In genomic region chr4:108830509-108831244, GRCh38 we compare ENCODE assay signal across 9 cellular contexts.
DNase-seq lines count a peak whose midpoint lies in the region; ATAC-seq and TF ChIP-seq lines count a peak whose summit lies in the region.
"Had no signal": no experiment of that assay in that cellular context is flagged by ENCODE, and none has a peak within 500 bp of the region (broad histone marks: within the 10 kb centered on the region; RNA-seq: fewer than 3 reads in every experiment).

No MANE protein-coding gene starts in this region.

- no peaks in the 10 kb centered on the region for H3F3A ChIP-seq in PC-9 (ENCODE audit: insufficient read depth, low read depth)

- H4K20me1 ChIP-seq in PC-9 (ENCODE audit: insufficient read depth), result no peaks in the 10 kb centered on the region

- no peak overlapping the region for H3K4me2 ChIP-seq in PC-9

- H2AFZ ChIP-seq in PC-9, result no peak overlapping the region

- H3K4me1 ChIP-seq in cardiac muscle cell (ENCODE audit: low read depth) (peaks cover 31% of the 10 kb centered on the region), PC-9 (replicated peaks; ENCODE audit: insufficient read depth) (no peaks in the 10 kb centered on the region)

- no peaks in the 10 kb centered on the region for H3K36me3 ChIP-seq in cardiac muscle cell
- H3K36me3 ChIP-seq in PC-9 (ENCODE audit: low read depth), result no peaks in the 10 kb centered on the region
- H3K36me3 ChIP-seq in MG63, result no peaks in the 10 kb centered on the region
- H3K36me3 ChIP-seq: tibial artery had no signal

- H3K27ac ChIP-seq in cardiac muscle cell, result peak overlapping the region; percentile 79
- H3K27ac ChIP-seq in PC-9, result no peak overlapping the region
- H3K27ac ChIP-seq: tibial artery had no signal

- ATAC-seq in GM21447 (IDR thresholded peaks at IDR 0.05; ENCODE audit: unreplicated experiment), result peak; percentile 59

- POLR2A ChIA-PET in PC-9 (lab: Charles Lee; ENCODE audit: unreplicated experiment), result no interaction called here

- H3K27me3 ChIP-seq in cardiac muscle cell, result no peaks in the 10 kb centered on the region
- no peaks in the 10 kb centered on the region for H3K27me3 ChIP-seq in PC-9 (ENCODE audit: insufficient read depth, low read depth)
- H3K27me3 ChIP-seq in MG63, result no peaks in the 10 kb centered on the region
- H3K27me3 ChIP-seq: tibial artery had no signal

- no TSS peak for BruUV-seq in PC-9 (replicated peaks; lab: Mats Ljungman, UMichigan)

- CTCF ChIA-PET in PC-9 (lab: Charles Lee), result no interaction called here

- no peaks in the 10 kb centered on the region for H3K9me2 ChIP-seq in PC-9 (ENCODE audit: insufficient read depth)

- intact Hi-C loops in PC-9 (cut with micrococcal nuclease; ENCODE audit: unreplicated experiment), result no loop called here

- H3K4me3 ChIP-seq in cardiac muscle cell, result no peak overlapping the region
- H3K4me3 ChIP-seq in PC-9, result no peak overlapping the region
- H3K4me3 ChIP-seq in MG63, result no peak overlapping the region
- H3K4me3 ChIP-seq: tibial artery had no signal

- H3K79me2 ChIP-seq in PC-9 (ENCODE audit: low read depth), result no peaks in the 10 kb centered on the region

- H3K9me3 ChIP-seq in cardiac muscle cell (ENCODE audit: low read depth) (no peaks in the 10 kb centered on the region), PC-9 (ENCODE audit: insufficient read depth, low read depth) (no peaks in the 10 kb centered on the region), MG63 (no peaks in the 10 kb centered on the region)
- H3K9me3 ChIP-seq: tibial artery had no signal

- DNase-seq in DMS153 treated with DMSO at 0.1 percent for 48 hours (lab: John Stamatoyannopoulos, UW; ENCODE audit: unreplicated experiment), result peak; percentile 81
- peak; percentile 64 for DNase-seq in NCI-H2107 treated with DMSO at 0.1 percent for 48 hours (lab: John Stamatoyannopoulos, UW; ENCODE audit: unreplicated experiment)
- DNase-seq in cardiac muscle cell (ENCODE audit: low read depth in 1 of 2, low spot score in 1 of 2), result peak; percentile 67 to 92
- DNase-seq in PC-9, result no peak
- DNase-seq in MG63, result no peak
- DNase-seq in T-helper 9 cell, result no peak
- no peak for DNase-seq in stimulated activated CD4-positive, alpha-beta T cell treated with anti-CD3 and anti-CD28 coated beads, Interleukin-4, amount 100 ng/mL, for 4 hours
- DNase-seq: tibial artery had no signal

- TF ChIP-seq CTCF in cardiac muscle cell (IDR thresholded peaks at IDR 0.05; ENCODE audit: low read depth, low read length), result no peak
- no peak for TF ChIP-seq CTCF in PC-9 (conservative IDR thresholded peaks at IDR 0.05)

Comparison
In these comparisons a context has a peak if more than half of its experiments do, and no peak if none do; other contexts are left out.
1. DNase-seq: peak in DMS153 treated with DMSO at 0.1 percent for 48 hours (single experiment), NCI-H2107 treated with DMSO at 0.1 percent for 48 hours (single experiment) and cardiac muscle cell (2 of 2); none in PC-9 (0 of 2), MG63 (single experiment), T-helper 9 cell (single experiment) and stimulated activated CD4-positive, alpha-beta T cell treated with anti-CD3 and anti-CD28 coated beads, Interleukin-4, amount 100 ng/mL, for 4 hours (0 of 2).